ENCODE assay signal across 1 cellular context in genomic region chr15:100987143-100987542, GRCh38.
TF ChIP-seq lines count a peak whose summit lies in the region.

No MANE protein-coding gene starts in this region.

TF ChIP-seq in HEK293, 187 proteins besides CTCF, POLR2A, EP300 and RAD21 (continued from another document):
- TF ChIP-seq, protein P1, sequence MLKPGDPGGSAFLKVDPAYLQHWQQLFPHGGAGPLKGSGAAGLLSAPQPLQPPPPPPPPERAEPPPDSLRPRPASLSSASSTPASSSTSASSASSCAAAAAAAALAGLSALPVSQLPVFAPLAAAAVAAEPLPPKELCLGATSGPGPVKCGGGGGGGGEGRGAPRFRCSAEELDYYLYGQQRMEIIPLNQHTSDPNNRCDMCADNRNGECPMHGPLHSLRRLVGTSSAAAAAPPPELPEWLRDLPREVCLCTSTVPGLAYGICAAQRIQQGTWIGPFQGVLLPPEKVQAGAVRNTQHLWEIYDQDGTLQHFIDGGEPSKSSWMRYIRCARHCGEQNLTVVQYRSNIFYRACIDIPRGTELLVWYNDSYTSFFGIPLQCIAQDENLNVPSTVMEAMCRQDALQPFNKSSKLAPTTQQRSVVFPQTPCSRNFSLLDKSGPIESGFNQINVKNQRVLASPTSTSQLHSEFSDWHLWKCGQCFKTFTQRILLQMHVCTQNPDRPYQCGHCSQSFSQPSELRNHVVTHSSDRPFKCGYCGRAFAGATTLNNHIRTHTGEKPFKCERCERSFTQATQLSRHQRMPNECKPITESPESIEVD (tag by site-specific recombination; IDR thresholded peaks at IDR 0.05): no peak
- TF ChIP-seq ZNF354C (tag by site-specific recombination; IDR thresholded peaks at IDR 0.05; ENCODE audit: borderline replicate concordance, low read depth) (no peak), ZBTB48 (tag by site-specific recombination; IDR thresholded peaks at IDR 0.05) (0 out of 2 replicates have a peak, but pooled peaks have one; percentile 52)
